Comparison of ENCODE assay signal across 1 cellular context in genomic region chr2:102484310-102485061, GRCh38.
TF ChIP-seq lines count a peak whose summit lies in the region.

No MANE protein-coding gene starts in this region.

TF ChIP-seq in K562, 482 proteins besides CTCF, POLR2A, EP300 and RAD21 (continued from another document):
- TF ChIP-seq SPI1 (IDR thresholded peaks at IDR 0.05; ENCODE audit: borderline replicate concordance, low read depth, low read length) (peak; percentile 61; the same call in 1 of the 2 replicates), MTA3 (IDR thresholded peaks at IDR 0.05; ENCODE audit: borderline replicate concordance) (no peak), NCOR1 (IDR thresholded peaks at IDR 0.05) (no peak), ZNF184 (CRISPR knock-in tag; IDR thresholded peaks at IDR 0.05) (no peak), ZNF449 (CRISPR knock-in tag; IDR thresholded peaks at IDR 0.05) (peak; percentile 75; the same call in 1 of the 2 replicates), HNRNPH1 (optimal IDR thresholded peaks at IDR 0.05; ENCODE audit: low read depth, low read length) (no peak)
